In genomic region chr2:60549250-60550150, GRCh38 we compare ENCODE assay signal across 8 cellular contexts. TPM values are rescaled to one million over a fixed set of nuclear protein-coding genes. Genes with fewer than 3 reads are reported as not detected.
DNase-seq lines count a peak whose midpoint lies in the region; ATAC-seq, FAIRE-seq and TF ChIP-seq lines count a peak whose summit lies in the region.

No MANE protein-coding gene starts in this region.

- no peaks in the 10 kb centered on the region for H3K36me3 ChIP-seq in CD8-positive, alpha-beta memory T cell (ENCODE audit: insufficient read depth, low read length)
- no peaks in the 10 kb centered on the region for H3K36me3 ChIP-seq in ascending aorta
- no peaks in the 10 kb centered on the region for H3K36me3 ChIP-seq in kidney (ENCODE audit: control insufficient read depth in 1 of 2, insufficient read depth in 2 of 2, low read length in 2 of 2)

- no peak overlapping the region for H3K27ac ChIP-seq in CD8-positive, alpha-beta memory T cell (ENCODE audit: low read depth, low read length)
- H3K27ac ChIP-seq in ascending aorta (no peak overlapping the region), kidney (ENCODE audit: low read depth in 2 of 2, low read length in 2 of 2) (no peak overlapping the region)

- peaks cover 20% of the 10 kb centered on the region for H3K4me1 ChIP-seq in CD8-positive, alpha-beta memory T cell (ENCODE audit: insufficient read depth, low read length)
- H3K4me1 ChIP-seq in ascending aorta (peaks cover 18 to 40% of the 10 kb centered on the region in 2 donors), kidney (ENCODE audit: control insufficient read depth in 1 of 2, insufficient read depth in 1 of 2, low read depth in 1 of 2, low read length in 2 of 2) (peaks cover 0 to 15% of the 10 kb centered on the region in 2 donors)

- peak overlapping the region in 1 of 8 donors; percentile 49 for H3K27ac Mint-ChIP-seq in CD8-positive, alpha-beta memory T cell
- peak overlapping the region; percentile 71 for H3K27ac Mint-ChIP-seq in stimulated activated naive CD8-positive, alpha-beta T cell treated with anti-CD3 and anti-CD28 coated beads, Interleukin-15, Interleukin-2, amounts not matched to agents 100 ng/mL and 50 ng/mL, for 24 hours

- TF ChIP-seq CTCF in NB4 (IDR thresholded peaks at IDR 0.05; ENCODE audit: low read depth, low read length) (no peak), ascending aorta (IDR thresholded peaks at IDR 0.05) (no peak), kidney (IDR thresholded peaks at IDR 0.05; ENCODE audit: borderline replicate concordance, extremely low read depth, insufficient read depth) (no peak)

- CTCF ChIA-PET in CD8-positive, alpha-beta memory T cell (lab: Charles Lee): interaction anchor here (1.3 kb wide), 1 partner anchor 12 kb away, joined by 4 read pairs; no protein-coding TSS in a partner anchor

- H3K36me3 Mint-ChIP-seq in CD8-positive, alpha-beta memory T cell: no peaks in the 10 kb centered on the region
- H3K36me3 Mint-ChIP-seq in stimulated activated naive CD8-positive, alpha-beta T cell treated with anti-CD3 and anti-CD28 coated beads, Interleukin-15, Interleukin-2, amounts not matched to agents 100 ng/mL and 50 ng/mL, for 24 hours (ENCODE audit: low read depth): no peaks in the 10 kb centered on the region

- peaks cover 21 to 45% (median 26%) of the 10 kb centered on the region in 3 donors for H3K4me1 Mint-ChIP-seq in CD8-positive, alpha-beta memory T cell
- peaks cover 53% of the 10 kb centered on the region for H3K4me1 Mint-ChIP-seq in stimulated activated naive CD8-positive, alpha-beta T cell treated with anti-CD3 and anti-CD28 coated beads, Interleukin-15, Interleukin-2, amounts not matched to agents 100 ng/mL and 50 ng/mL, for 24 hours (ENCODE audit: low read depth)

- H3K27me3 Mint-ChIP-seq in CD8-positive, alpha-beta memory T cell: peaks cover 58 to 75% of the 10 kb centered on the region in 2 donors
- peaks cover 77% of the 10 kb centered on the region for H3K27me3 Mint-ChIP-seq in stimulated activated naive CD8-positive, alpha-beta T cell treated with anti-CD3 and anti-CD28 coated beads, Interleukin-15, Interleukin-2, amounts not matched to agents 100 ng/mL and 50 ng/mL, for 24 hours

- H3K9ac ChIP-seq in kidney (ENCODE audit: low read length in 2 of 2): peak overlapping the region in 1 of 2 donors; percentile 41

- peaks cover 55% of the 10 kb centered on the region for H3K27me3 ChIP-seq in CD8-positive, alpha-beta memory T cell (ENCODE audit: insufficient read depth, low read length, poor library complexity, severe bottlenecking)
- H3K27me3 ChIP-seq in ascending aorta: peaks cover 41% of the 10 kb centered on the region

- FAIRE-seq in kidney (lab: Jason Lieb, UNC): no peak

- peak overlapping the region; percentile 41 for H3K4me3 ChIP-seq in CD8-positive, alpha-beta memory T cell (ENCODE audit: low read length)
- H3K4me3 ChIP-seq in NB4 (ENCODE audit: low read depth, low read length) (peak overlapping the region; percentile 87), ascending aorta (peak overlapping the region; percentile 68 to 71), kidney (ENCODE audit: low read length in 2 of 2) (peak overlapping the region; percentile 79 to 82)

- H3K4me3 Mint-ChIP-seq in CD8-positive, alpha-beta memory T cell: peak overlapping the region; percentile 81 to 94 (median 89)
- H3K4me3 Mint-ChIP-seq in stimulated activated naive CD8-positive, alpha-beta T cell treated with anti-CD3 and anti-CD28 coated beads, Interleukin-15, Interleukin-2, amounts not matched to agents 100 ng/mL and 50 ng/mL, for 24 hours: peak overlapping the region; percentile 85

- peaks cover 0 to 5% (median 0%) of the 10 kb centered on the region in 5 donors for H3K9me3 Mint-ChIP-seq in CD8-positive, alpha-beta memory T cell
- no peaks in the 10 kb centered on the region for H3K9me3 Mint-ChIP-seq in stimulated activated naive CD8-positive, alpha-beta T cell treated with anti-CD3 and anti-CD28 coated beads, Interleukin-15, Interleukin-2, amounts not matched to agents 100 ng/mL and 50 ng/mL, for 24 hours

- POLR2A ChIA-PET in CD8-positive, alpha-beta memory T cell (lab: Charles Lee): no interaction called here

- H3K9me3 ChIP-seq in CD8-positive, alpha-beta memory T cell (ENCODE audit: low read length): no peaks in the 10 kb centered on the region
- H3K9me3 ChIP-seq in ascending aorta: no peaks in the 10 kb centered on the region
- H3K9me3 ChIP-seq in kidney (ENCODE audit: control insufficient read depth in 1 of 2, low read length in 2 of 2): no peaks in the 10 kb centered on the region

- ATAC-seq in GM19023 (IDR thresholded peaks at IDR 0.05; ENCODE audit: unreplicated experiment): peak; percentile 13
- ATAC-seq in HG03108 (IDR thresholded peaks at IDR 0.05; ENCODE audit: unreplicated experiment): no peak

- peak; percentile 22 for TF ChIP-seq POLR2A in NB4 (IDR thresholded peaks at IDR 0.05; ENCODE audit: extremely low read depth, insufficient read length)

- intact Hi-C loops in ascending aorta (cut with DNase I) (no loop called here), kidney (cut with DNase I) (no loop called here)

- DNase-seq in CD8-positive, alpha-beta memory T cell: peak in 1 of 5 donors; percentile 4
- DNase-seq in NB4 (ENCODE audit: low read depth) (peak; percentile 81), ascending aorta (ENCODE audit: low spot score in 2 of 2) (no peak), kidney (peak; percentile 78), AG08396 (ENCODE audit: low spot score) (no peak)

RNA-seq across cellular contexts. Expression of gene BCL11A, which starts 4.0 kb away (rescaled TPM):
- under 1 TPM; 0.07 to 0.15 TPM for total RNA-seq in CD8-positive, alpha-beta memory T cell
- polyA plus RNA-seq in CD8-positive, alpha-beta memory T cell: not detected
- total RNA-seq in ascending aorta: 0.11 TPM
- total RNA-seq in kidney: 8.7 TPM
- polyA plus RNA-seq in kidney (ENCODE audit: insufficient read depth, low read depth, low replicate concordance): 1.4 TPM

Comparison
In these comparisons a context has a peak if more than half of its experiments do, and no peak if none do; other contexts are left out.
1. DNase-seq: peak in NB4 (single experiment) and kidney (single experiment); none in ascending aorta (0 of 2) and AG08396 (single experiment).
2. Peak in every context shown above with its lines, with median percentiles within 50 percentile points of each other: H3K4me3 ChIP-seq.